19 cellular contexts compared by ENCODE assay signal in the genomic region with DNA sequence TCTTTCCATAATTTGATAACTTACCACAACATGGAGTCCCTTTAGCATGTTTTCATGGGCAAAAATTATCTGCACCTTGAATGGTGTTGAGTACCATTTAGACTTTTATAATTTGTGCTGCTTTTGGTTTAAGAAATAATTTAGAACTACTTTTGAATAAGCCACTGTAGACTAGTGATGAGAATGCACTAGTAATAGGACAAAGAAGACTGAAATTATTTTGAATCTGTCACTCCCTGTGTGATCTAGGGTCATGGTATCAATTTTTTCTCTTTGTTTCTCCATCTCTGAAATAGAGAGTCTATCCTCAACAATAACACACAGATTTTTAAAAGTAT. TPM values are rescaled to one million over a fixed set of nuclear protein-coding genes. Genes with fewer than 3 reads are reported as not detected.
DNase-seq lines count a peak whose midpoint lies in the region; ATAC-seq, FAIRE-seq and TF ChIP-seq lines count a peak whose summit lies in the region.
"Had no signal": no experiment of that assay in that cellular context is flagged by ENCODE, and none has a peak within 500 bp of the region (broad histone marks: within the 10 kb centered on the region; RNA-seq: fewer than 3 reads in every experiment).

No MANE protein-coding gene starts in this region.

- TF ChIP-seq CTCF in HCT116 (IDR thresholded peaks at IDR 0.05 in 2 of 3, conservative IDR thresholded peaks at IDR 0.05 in 1 of 3; ENCODE audit: borderline replicate concordance in 1 of 3, insufficient read depth in 1 of 3, low read depth in 2 of 3, low read length in 2 of 3) (no peak), K562 (IDR thresholded peaks at IDR 0.05 in 2 of 3, conservative IDR thresholded peaks at IDR 0.05 in 1 of 3; ENCODE audit: insufficient read depth in 2 of 3, low read depth in 1 of 3, low read length in 3 of 3) (no peak), lower lobe of right lung (IDR thresholded peaks at IDR 0.05) (no peak), suprapubic skin (IDR thresholded peaks at IDR 0.05) (no peak)

- H3K36me3 ChIP-seq in HCT116 (ENCODE audit: control insufficient read depth in 1 of 2, insufficient read depth in 2 of 2, low read length in 2 of 2) (no peaks in the 10 kb centered on the region), K562 (ENCODE audit: control insufficient read depth, insufficient read depth, low read length) (no peaks in the 10 kb centered on the region), lower lobe of right lung (peaks cover 6% of the 10 kb centered on the region), suprapubic skin (no peaks in the 10 kb centered on the region)
- H3K36me3 ChIP-seq: MG63 had no signal

- H3K4me3 Mint-ChIP-seq in activated naive CD8-positive, alpha-beta T cell treated with anti-CD3 and anti-CD28 coated beads, Interleukin-2, amount 50 U/mL, for 24 hours: no peak overlapping the region
- H3K4me3 Mint-ChIP-seq: naive thymus-derived CD8-positive, alpha-beta T cell; stimulated activated naive B cell treated with anti-CD40 and anti-IgM and Interleukin-4, amounts not matched to agents 10 μg/mL and 1 μg/mL and 100 μg/mL, for 72 hours had no signal

- no peaks in the 10 kb centered on the region for H4K20me1 ChIP-seq in HCT116 (ENCODE audit: insufficient read depth)
- H4K20me1 ChIP-seq in K562 (replicated peaks; ENCODE audit: control insufficient read depth, insufficient read depth, low read length): no peaks in the 10 kb centered on the region

- H3K27ac Mint-ChIP-seq in activated naive CD8-positive, alpha-beta T cell treated with anti-CD3 and anti-CD28 coated beads, Interleukin-2, amount 50 U/mL, for 24 hours: no peak overlapping the region
- H3K27ac Mint-ChIP-seq: naive thymus-derived CD8-positive, alpha-beta T cell; progenitor cell of endocrine pancreas; stimulated activated naive B cell treated with anti-CD40 and anti-IgM and Interleukin-4, amounts not matched to agents 10 μg/mL and 1 μg/mL and 100 μg/mL, for 72 hours had no signal

- CTCF ChIA-PET in HCT116 (lab: Charles Lee) (no interaction called here), K562 (lab: Yijun Ruan, JAX; ENCODE audit: low intra/inter-chr PET ratio) (interaction anchor here (0.7 kb wide), 1 partner anchor 571 kb away, joined by 3 read pairs; no protein-coding TSS in a partner anchor)

- H3K79me2 ChIP-seq in HCT116 (ENCODE audit: insufficient read depth, low read length) (no peaks in the 10 kb centered on the region), K562 (ENCODE audit: control insufficient read depth, insufficient read depth, low read length) (no peaks in the 10 kb centered on the region)

- H3K4me1 ChIP-seq in HCT116 (ENCODE audit: control insufficient read depth in 1 of 2, insufficient read depth in 2 of 2, low read length in 2 of 2) (peaks cover 0 to 12% of the 10 kb centered on the region in 2 experiments; a peak in 2 of 4 replicates), K562 (replicated peaks in 1 of 2; ENCODE audit: control insufficient read depth in 2 of 2, insufficient read depth in 2 of 2, low read length in 2 of 2) (peaks cover 0 to 2% of the 10 kb centered on the region in 2 experiments; a peak in 2 of 5 replicates), lower lobe of right lung (peaks cover 26% of the 10 kb centered on the region), suprapubic skin (peaks cover 38% of the 10 kb centered on the region)

- ATAC-seq in HCT116: no peak
- no peak for ATAC-seq in K562
- ATAC-seq in lower lobe of right lung: peak in 1 of 2 donors; percentile 23
- ATAC-seq in activated naive CD8-positive, alpha-beta T cell treated with anti-CD3 and anti-CD28 coated beads, Interleukin-2, amount 50 U/mL, for 24 hours: no peak
- no peak for ATAC-seq in GM21381 (IDR thresholded peaks at IDR 0.05; ENCODE audit: unreplicated experiment)
- ATAC-seq in GM18519 (IDR thresholded peaks at IDR 0.05; ENCODE audit: low FRiP score, unreplicated experiment): no peak
- ATAC-seq: naive thymus-derived CD8-positive, alpha-beta T cell; stimulated activated naive B cell treated with anti-CD40 and anti-IgM and Interleukin-4, amounts not matched to agents 10 μg/mL and 1 μg/mL and 100 μg/mL, for 72 hours had no signal

- H3K9me3 ChIP-seq in HCT116 (ENCODE audit: control insufficient read depth in 1 of 2, insufficient read depth in 1 of 2, low read depth in 1 of 2, low read length in 2 of 2): no peaks in the 10 kb centered on the region
- no peaks in the 10 kb centered on the region for H3K9me3 ChIP-seq in K562 (replicated peaks; ENCODE audit: control insufficient read depth, insufficient read depth, low read depth, low read length)
- H3K9me3 ChIP-seq in lower lobe of right lung: no peaks in the 10 kb centered on the region
- H3K9me3 ChIP-seq in suprapubic skin: no peaks in the 10 kb centered on the region
- H3K9me3 ChIP-seq: MG63 had no signal

- H3K4me1 Mint-ChIP-seq in activated naive CD8-positive, alpha-beta T cell treated with anti-CD3 and anti-CD28 coated beads, Interleukin-2, amount 50 U/mL, for 24 hours: no peaks in the 10 kb centered on the region
- H3K4me1 Mint-ChIP-seq: naive thymus-derived CD8-positive, alpha-beta T cell; stimulated activated naive B cell treated with anti-CD40 and anti-IgM and Interleukin-4, amounts not matched to agents 10 μg/mL and 1 μg/mL and 100 μg/mL, for 72 hours had no signal

- H3K9me2 ChIP-seq in HCT116 (ENCODE audit: insufficient read depth): no peaks in the 10 kb centered on the region

- H3K9me1 ChIP-seq in K562 (ENCODE audit: control insufficient read depth, insufficient read depth, low read length): no peaks in the 10 kb centered on the region

- BruUV-seq in HCT116 (replicated peaks; lab: Mats Ljungman, UMichigan) (no TSS peak), K562 (replicated peaks; lab: Mats Ljungman, UMichigan) (no TSS peak)

- no peak for FAIRE-seq in K562 (lab: Jason Lieb, UNC)
- FAIRE-seq: endometrium, frontal cortex had no signal

- POLR2A ChIA-PET in HCT116 (lab: Charles Lee): no interaction called here
- POLR2A ChIA-PET in K562 (lab: Yijun Ruan, JAX): no interaction called here

- TF ChIP-seq EP300 in K562 (IDR thresholded peaks at IDR 0.05; ENCODE audit: low read length) (no peak), suprapubic skin (IDR thresholded peaks at IDR 0.05) (no peak)

- TF ChIP-seq POLR2A in HCT116 (IDR thresholded peaks at IDR 0.05; ENCODE audit: borderline replicate concordance, extremely low read depth, insufficient read depth, insufficient read length) (no peak), K562 (conservative IDR thresholded peaks at IDR 0.05) (no peak), suprapubic skin (IDR thresholded peaks at IDR 0.05) (no peak)

- no peaks in the 10 kb centered on the region for H3K9me3 Mint-ChIP-seq in activated naive CD8-positive, alpha-beta T cell treated with anti-CD3 and anti-CD28 coated beads, Interleukin-2, amount 50 U/mL, for 24 hours
- H3K9me3 Mint-ChIP-seq: naive thymus-derived CD8-positive, alpha-beta T cell; stimulated activated naive B cell treated with anti-CD40 and anti-IgM and Interleukin-4, amounts not matched to agents 10 μg/mL and 1 μg/mL and 100 μg/mL, for 72 hours had no signal

- H2AFZ ChIP-seq in HCT116 (ENCODE audit: low read depth, low read length, poor library complexity, severe bottlenecking) (peak overlapping the region; percentile 21), K562 (ENCODE audit: low read depth, low read length) (no peak overlapping the region)

- intact Hi-C loops in HCT116 (cut with micrococcal nuclease) (no loop called here), K562 (cut with micrococcal nuclease) (no loop called here), lower lobe of right lung (cut with DNase I) (no loop called here)

- H3K9ac ChIP-seq in HCT116 (ENCODE audit: low read length) (no peak overlapping the region), K562 (ENCODE audit: insufficient read depth in 1 of 2, low read depth in 2 of 2, low read length in 2 of 2) (no peak overlapping the region)

- H3K27me3 Mint-ChIP-seq in activated naive CD8-positive, alpha-beta T cell treated with anti-CD3 and anti-CD28 coated beads, Interleukin-2, amount 50 U/mL, for 24 hours: no peaks in the 10 kb centered on the region
- H3K27me3 Mint-ChIP-seq: progenitor cell of endocrine pancreas; stimulated activated naive B cell treated with anti-CD40 and anti-IgM and Interleukin-4, amounts not matched to agents 10 μg/mL and 1 μg/mL and 100 μg/mL, for 72 hours had no signal

- H3K4me2 ChIP-seq in HCT116 (ENCODE audit: low read length): peak overlapping the region; percentile 14
- no peak overlapping the region for H3K4me2 ChIP-seq in K562 (ENCODE audit: insufficient read depth, low read length)

- TF ChIP-seq RAD21 in HCT116 (IDR thresholded peaks at IDR 0.05; ENCODE audit: low read depth) (no peak), K562 (CRISPR knock-in tag; conservative IDR thresholded peaks at IDR 0.05 in 1 of 2, IDR thresholded peaks at IDR 0.05 in 1 of 2) (no peak)

- H3K27me3 ChIP-seq in HCT116 (ENCODE audit: insufficient read depth, low read length) (no peaks in the 10 kb centered on the region), K562 (ENCODE audit: control insufficient read depth in 2 of 2, insufficient read depth in 2 of 2, low read length in 2 of 2) (peaks cover 0 to under 1% of the 10 kb centered on the region in 2 experiments; a peak in 1 of 5 replicates), lower lobe of right lung (ENCODE audit: low read depth) (no peaks in the 10 kb centered on the region), suprapubic skin (no peaks in the 10 kb centered on the region)
- H3K27me3 ChIP-seq: MG63 had no signal

- no peaks in the 10 kb centered on the region for H3K36me3 Mint-ChIP-seq in activated naive CD8-positive, alpha-beta T cell treated with anti-CD3 and anti-CD28 coated beads, Interleukin-2, amount 50 U/mL, for 24 hours (ENCODE audit: low read depth)
- H3K36me3 Mint-ChIP-seq: naive thymus-derived CD8-positive, alpha-beta T cell; stimulated activated naive B cell treated with anti-CD40 and anti-IgM and Interleukin-4, amounts not matched to agents 10 μg/mL and 1 μg/mL and 100 μg/mL, for 72 hours had no signal

- H3K27ac ChIP-seq in HCT116 (ENCODE audit: low read depth, low read length) (no peak overlapping the region), K562 (ENCODE audit: extremely low read depth, low read depth, low read length) (no peak overlapping the region), lower lobe of right lung (peak overlapping the region; percentile 44), suprapubic skin (peak overlapping the region; percentile 0)

- in situ Hi-C loops in K562 (cut with MboI): no loop called here

- no peak overlapping the region for H3K4me3 ChIP-seq in HCT116 (replicated peaks in 1 of 2; ENCODE audit: low read depth in 1 of 2, low read length in 2 of 2)
- H3K4me3 ChIP-seq in K562: no peak overlapping the region
- H3K4me3 ChIP-seq in lower lobe of right lung: no peak overlapping the region
- no peak overlapping the region for H3K4me3 ChIP-seq in suprapubic skin
- H3K4me3 ChIP-seq: MG63 had no signal

- no peak for DNase-seq in HCT116 (ENCODE audit: low read depth, low spot score)
- DNase-seq in K562 (ENCODE audit: extremely low read depth in 1 of 4, low spot score in 3 of 4): no peak
- no peak for DNase-seq in lower lobe of right lung
- no peak for DNase-seq in suprapubic skin (ENCODE audit: low spot score in 2 of 2)
- DNase-seq in activated naive CD8-positive, alpha-beta T cell treated with anti-CD3 and anti-CD28 coated beads, Interleukin-2, amount 50 U/mL, for 24 hours: no peak
- no peak for DNase-seq in activated CD4-positive, alpha-beta T cell treated with anti-CD3 and anti-CD28 coated beads, Interleukin-2, amount 50 U/mL, for 4 hours
- DNase-seq: activated CD4-positive, alpha-beta T cell treated with anti-CD3 and anti-CD28 coated beads for 1 hour; activated effector memory CD4-positive, alpha-beta T cell treated with Interleukin-2 at 50 U/mL for 16 hours; naive thymus-derived CD8-positive, alpha-beta T cell; NCI-H187; SHP77 treated with DMSO at 0.1 percent for 48 hours; stimulated activated CD4-positive, alpha-beta T cell treated with anti-CD3 and anti-CD28 coated beads, Interleukin-15, amount 100 ng/mL, for 24 hours; stimulated activated naive B cell treated with anti-CD40 and anti-IgM and Interleukin-4, amounts not matched to agents 10 μg/mL and 1 μg/mL and 100 μg/mL, for 72 hours had no signal

- RAD21 ChIA-PET in HCT116 (lab: Charles Lee; ENCODE audit: low non-redundant PET in 1 of 2, low total read pairs in 2 of 2, uncharacterized antibody in 2 of 2, unreplicated experiment in 2 of 2): no interaction called here

RNA-seq across cellular contexts. Expression of gene EFEMP1, which starts 37.7 kb away (rescaled TPM):
- total RNA-seq in HCT116 (2021; ENCODE audit: unreplicated experiment): 0.34 TPM
- not detected in 2 replicates for polyA plus RNA-seq in HCT116 (2012)
- 3.1 and 4.1 TPM in 2 replicates for total RNA-seq in K562 (2011; cell fraction: chromatin; rRNA removed; ENCODE audit: low replicate concordance)
- total RNA-seq in K562 (2011; cell fraction: nucleolus; rRNA removed): 3.0 and 5.8 TPM in 2 replicates
- total RNA-seq in K562 (2011; cell fraction: nucleoplasm; rRNA removed): 2.4 and 3.3 TPM in 2 replicates
- total RNA-seq in K562 (2014; rRNA removed): 0.16 and 0.32 TPM in 2 replicates
- 0.19 and 0.22 TPM in 2 replicates for total RNA-seq in K562 (2014; rRNA removed; fragmentation: Illumina TruSeq; extraction: Trizol)
- total RNA-seq in K562 (2015; rRNA removed; fragmentation: Illumina TruSeq; extraction: Trizol): 0.07 and 0.53 TPM in 2 replicates
- 0.82 and 0.83 TPM in 2 replicates for total RNA-seq in K562 (2021)
- polyA plus RNA-seq in K562 (2011; rRNA removed): 0.70 and 6.2 TPM in 2 replicates
- polyA plus RNA-seq in K562 (2011; cell fraction: cytosol; rRNA removed): 1.3 and 4.9 TPM in 2 replicates
- polyA plus RNA-seq in K562 (2011; cell fraction: nucleus; rRNA removed): 0.53 and 4.8 TPM in 2 replicates
- polyA plus RNA-seq in K562 (2012): 0.35 and 0.42 TPM in 2 replicates
- 0.22 and 0.79 TPM in 2 replicates for polyA plus RNA-seq in K562 (2014; fragmentation: Illumina TruSeq; extraction: Trizol)
- polyA plus RNA-seq in K562 (2014; fragmentation: Nextera tagmentation; extraction: Ambion mirVana): under 1 TPM; 0.15 to 0.22 TPM
- polyA plus RNA-seq in K562 (2014; rRNA removed): 0.05 and 0.07 TPM in 2 replicates
- 2.1 and 10.4 TPM in 2 replicates for polyA minus RNA-seq in K562 (2011; rRNA and poly(A)+ RNA removed)
- 4.9 TPM in 1 of 2 replicates, not detected in the other for polyA minus RNA-seq in K562 (2011; cell fraction: cytosol; rRNA and poly(A)+ RNA removed)
- polyA minus RNA-seq in K562 (2011; cell fraction: nucleus; rRNA and poly(A)+ RNA removed): 1.4 and 3.9 TPM in 2 replicates
- total RNA-seq in lower lobe of right lung: 219 TPM
- total RNA-seq in suprapubic skin: 100 to 1,000 TPM in 3 of 4 donors, 10 to 100 TPM in 1; 93.1 to 145 (median 137) TPM
- total RNA-seq: naive thymus-derived CD8-positive, alpha-beta T cell had no signal
- polyA plus RNA-seq: naive thymus-derived CD8-positive, alpha-beta T cell had no signal

Comparison
In these comparisons a context has a peak if more than half of its experiments do, and no peak if none do; other contexts are left out.
1. H3K27ac ChIP-seq: peak in lower lobe of right lung (single experiment) and suprapubic skin (single experiment); none in HCT116 (single experiment) and K562 (single experiment).
2. RNA of gene EFEMP1, which starts 37.7 kb away (total RNA-seq): 219 TPM in lower lobe of right lung (single experiment) and 93.1 to 145 TPM in suprapubic skin; 0.34 TPM in HCT116 (single experiment) and 0.07 to 5.8 TPM in K562; every median in the first group is over 10 times any median in the second.
3. Of the 22 proteins assayed by ChIP-seq in both K562 and HCT116: peak only in K562: FOSL1; only in HCT116: MAX and SP1; in both: none; in neither: 18; mixed calls (peak in some experiments, not most) for 1.